In the genomic region with DNA sequence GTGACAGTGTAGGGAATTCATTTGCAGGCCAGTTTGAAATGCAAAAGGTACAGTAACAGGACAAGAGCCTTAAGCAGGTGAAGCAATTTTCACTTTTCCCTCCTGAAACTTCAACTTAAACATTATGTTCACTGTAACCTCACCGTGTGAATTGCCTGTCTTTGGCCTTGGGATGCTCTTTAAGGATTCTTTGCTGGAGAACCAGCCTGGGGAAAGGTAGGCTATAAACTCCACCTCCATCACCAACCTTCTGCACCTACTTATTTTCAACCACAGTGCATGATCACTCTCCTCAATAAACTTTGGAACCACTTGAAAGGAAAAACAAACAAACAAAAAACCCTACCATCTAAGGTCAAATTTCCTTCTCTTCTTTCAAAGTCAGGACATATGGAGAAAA, we compare ENCODE assay signal across 1 cellular context.
TF ChIP-seq lines count a peak whose summit lies in the region.

No MANE protein-coding gene starts in this region.

TF ChIP-seq in GM23338, 12 proteins besides CTCF, POLR2A, EP300 and RAD21:
- TF ChIP-seq NANOG (IDR thresholded peaks at IDR 0.05; ENCODE audit: borderline replicate concordance) (no peak), EZH2phosphoT487 (IDR thresholded peaks at IDR 0.05; ENCODE audit: unreplicated experiment) (no peak), CREB1 (CRISPR knock-in tag; IDR thresholded peaks at IDR 0.05; ENCODE audit: low read depth) (no peak), ZNF114 (CRISPR knock-in tag; IDR thresholded peaks at IDR 0.05) (no peak), JUNB (IDR thresholded peaks at IDR 0.05; ENCODE audit: unreplicated experiment) (no peak), POLR2AphosphoS5 (IDR thresholded peaks at IDR 0.05; ENCODE audit: low read depth) (no peak), EZH2 (IDR thresholded peaks at IDR 0.05; ENCODE audit: low read depth, unreplicated experiment) (no peak), ZNF331 (CRISPR knock-in tag; IDR thresholded peaks at IDR 0.05; ENCODE audit: low read depth) (no peak), STAT1 (IDR thresholded peaks at IDR 0.05; ENCODE audit: unreplicated experiment) (no peak)
- TF ChIP-seq, protein P1, sequence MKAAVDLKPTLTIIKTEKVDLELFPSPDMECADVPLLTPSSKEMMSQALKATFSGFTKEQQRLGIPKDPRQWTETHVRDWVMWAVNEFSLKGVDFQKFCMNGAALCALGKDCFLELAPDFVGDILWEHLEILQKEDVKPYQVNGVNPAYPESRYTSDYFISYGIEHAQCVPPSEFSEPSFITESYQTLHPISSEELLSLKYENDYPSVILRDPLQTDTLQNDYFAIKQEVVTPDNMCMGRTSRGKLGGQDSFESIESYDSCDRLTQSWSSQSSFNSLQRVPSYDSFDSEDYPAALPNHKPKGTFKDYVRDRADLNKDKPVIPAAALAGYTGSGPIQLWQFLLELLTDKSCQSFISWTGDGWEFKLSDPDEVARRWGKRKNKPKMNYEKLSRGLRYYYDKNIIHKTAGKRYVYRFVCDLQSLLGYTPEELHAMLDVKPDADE (IDR thresholded peaks at IDR 0.05), result no peak
- TF ChIP-seq, protein P2, sequence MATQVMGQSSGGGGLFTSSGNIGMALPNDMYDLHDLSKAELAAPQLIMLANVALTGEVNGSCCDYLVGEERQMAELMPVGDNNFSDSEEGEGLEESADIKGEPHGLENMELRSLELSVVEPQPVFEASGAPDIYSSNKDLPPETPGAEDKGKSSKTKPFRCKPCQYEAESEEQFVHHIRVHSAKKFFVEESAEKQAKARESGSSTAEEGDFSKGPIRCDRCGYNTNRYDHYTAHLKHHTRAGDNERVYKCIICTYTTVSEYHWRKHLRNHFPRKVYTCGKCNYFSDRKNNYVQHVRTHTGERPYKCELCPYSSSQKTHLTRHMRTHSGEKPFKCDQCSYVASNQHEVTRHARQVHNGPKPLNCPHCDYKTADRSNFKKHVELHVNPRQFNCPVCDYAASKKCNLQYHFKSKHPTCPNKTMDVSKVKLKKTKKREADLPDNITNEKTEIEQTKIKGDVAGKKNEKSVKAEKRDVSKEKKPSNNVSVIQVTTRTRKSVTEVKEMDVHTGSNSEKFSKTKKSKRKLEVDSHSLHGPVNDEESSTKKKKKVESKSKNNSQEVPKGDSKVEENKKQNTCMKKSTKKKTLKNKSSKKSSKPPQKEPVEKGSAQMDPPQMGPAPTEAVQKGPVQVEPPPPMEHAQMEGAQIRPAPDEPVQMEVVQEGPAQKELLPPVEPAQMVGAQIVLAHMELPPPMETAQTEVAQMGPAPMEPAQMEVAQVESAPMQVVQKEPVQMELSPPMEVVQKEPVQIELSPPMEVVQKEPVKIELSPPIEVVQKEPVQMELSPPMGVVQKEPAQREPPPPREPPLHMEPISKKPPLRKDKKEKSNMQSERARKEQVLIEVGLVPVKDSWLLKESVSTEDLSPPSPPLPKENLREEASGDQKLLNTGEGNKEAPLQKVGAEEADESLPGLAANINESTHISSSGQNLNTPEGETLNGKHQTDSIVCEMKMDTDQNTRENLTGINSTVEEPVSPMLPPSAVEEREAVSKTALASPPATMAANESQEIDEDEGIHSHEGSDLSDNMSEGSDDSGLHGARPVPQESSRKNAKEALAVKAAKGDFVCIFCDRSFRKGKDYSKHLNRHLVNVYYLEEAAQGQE (IDR thresholded peaks at IDR 0.05; ENCODE audit: unreplicated experiment), result no peak
- TF ChIP-seq, protein P3, sequence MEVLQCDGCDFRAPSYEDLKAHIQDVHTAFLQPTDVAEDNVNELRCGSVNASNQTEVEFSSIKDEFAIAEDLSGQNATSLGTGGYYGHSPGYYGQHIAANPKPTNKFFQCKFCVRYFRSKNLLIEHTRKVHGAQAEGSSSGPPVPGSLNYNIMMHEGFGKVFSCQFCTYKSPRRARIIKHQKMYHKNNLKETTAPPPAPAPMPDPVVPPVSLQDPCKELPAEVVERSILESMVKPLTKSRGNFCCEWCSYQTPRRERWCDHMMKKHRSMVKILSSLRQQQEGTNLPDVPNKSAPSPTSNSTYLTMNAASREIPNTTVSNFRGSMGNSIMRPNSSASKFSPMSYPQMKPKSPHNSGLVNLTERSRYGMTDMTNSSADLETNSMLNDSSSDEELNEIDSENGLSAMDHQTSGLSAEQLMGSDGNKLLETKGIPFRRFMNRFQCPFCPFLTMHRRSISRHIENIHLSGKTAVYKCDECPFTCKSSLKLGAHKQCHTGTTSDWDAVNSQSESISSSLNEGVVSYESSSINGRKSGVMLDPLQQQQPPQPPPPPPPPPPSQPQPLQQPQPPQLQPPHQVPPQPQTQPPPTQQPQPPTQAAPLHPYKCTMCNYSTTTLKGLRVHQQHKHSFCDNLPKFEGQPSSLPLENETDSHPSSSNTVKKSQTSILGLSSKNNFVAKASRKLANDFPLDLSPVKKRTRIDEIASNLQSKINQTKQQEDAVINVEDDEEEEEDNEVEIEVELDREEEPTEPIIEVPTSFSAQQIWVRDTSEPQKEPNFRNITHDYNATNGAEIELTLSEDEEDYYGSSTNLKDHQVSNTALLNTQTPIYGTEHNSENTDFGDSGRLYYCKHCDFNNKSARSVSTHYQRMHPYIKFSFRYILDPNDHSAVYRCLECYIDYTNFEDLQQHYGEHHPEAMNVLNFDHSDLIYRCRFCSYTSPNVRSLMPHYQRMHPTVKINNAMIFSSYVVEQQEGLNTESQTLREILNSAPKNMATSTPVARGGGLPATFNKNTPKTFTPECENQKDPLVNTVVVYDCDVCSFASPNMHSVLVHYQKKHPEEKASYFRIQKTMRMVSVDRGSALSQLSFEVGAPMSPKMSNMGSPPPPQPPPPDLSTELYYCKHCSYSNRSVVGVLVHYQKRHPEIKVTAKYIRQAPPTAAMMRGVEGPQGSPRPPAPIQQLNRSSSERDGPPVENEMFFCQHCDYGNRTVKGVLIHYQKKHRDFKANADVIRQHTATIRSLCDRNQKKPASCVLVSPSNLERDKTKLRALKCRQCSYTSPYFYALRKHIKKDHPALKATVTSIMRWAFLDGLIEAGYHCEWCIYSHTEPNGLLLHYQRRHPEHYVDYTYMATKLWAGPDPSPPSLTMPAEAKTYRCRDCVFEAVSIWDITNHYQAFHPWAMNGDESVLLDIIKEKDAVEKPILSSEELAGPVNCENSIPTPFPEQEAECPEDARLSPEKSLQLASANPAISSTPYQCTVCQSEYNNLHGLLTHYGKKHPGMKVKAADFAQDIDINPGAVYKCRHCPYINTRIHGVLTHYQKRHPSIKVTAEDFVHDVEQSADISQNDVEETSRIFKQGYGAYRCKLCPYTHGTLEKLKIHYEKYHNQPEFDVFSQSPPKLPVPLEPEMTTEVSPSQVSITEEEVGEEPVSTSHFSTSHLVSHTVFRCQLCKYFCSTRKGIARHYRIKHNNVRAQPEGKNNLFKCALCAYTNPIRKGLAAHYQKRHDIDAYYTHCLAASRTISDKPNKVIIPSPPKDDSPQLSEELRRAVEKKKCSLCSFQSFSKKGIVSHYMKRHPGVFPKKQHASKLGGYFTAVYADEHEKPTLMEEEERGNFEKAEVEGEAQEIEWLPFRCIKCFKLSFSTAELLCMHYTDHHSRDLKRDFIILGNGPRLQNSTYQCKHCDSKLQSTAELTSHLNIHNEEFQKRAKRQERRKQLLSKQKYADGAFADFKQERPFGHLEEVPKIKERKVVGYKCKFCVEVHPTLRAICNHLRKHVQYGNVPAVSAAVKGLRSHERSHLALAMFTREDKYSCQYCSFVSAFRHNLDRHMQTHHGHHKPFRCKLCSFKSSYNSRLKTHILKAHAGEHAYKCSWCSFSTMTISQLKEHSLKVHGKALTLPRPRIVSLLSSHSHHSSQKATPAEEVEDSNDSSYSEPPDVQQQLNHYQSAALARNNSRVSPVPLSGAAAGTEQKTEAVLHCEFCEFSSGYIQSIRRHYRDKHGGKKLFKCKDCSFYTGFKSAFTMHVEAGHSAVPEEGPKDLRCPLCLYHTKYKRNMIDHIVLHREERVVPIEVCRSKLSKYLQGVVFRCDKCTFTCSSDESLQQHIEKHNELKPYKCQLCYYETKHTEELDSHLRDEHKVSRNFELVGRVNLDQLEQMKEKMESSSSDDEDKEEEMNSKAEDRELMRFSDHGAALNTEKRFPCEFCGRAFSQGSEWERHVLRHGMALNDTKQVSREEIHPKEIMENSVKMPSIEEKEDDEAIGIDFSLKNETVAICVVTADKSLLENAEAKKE (CRISPR knock-in tag; IDR thresholded peaks at IDR 0.05), result no peak
TF ChIP-seq in GM23338: peak in this region for 0.
